10 cellular contexts compared by ENCODE assay signal in genomic region chr2:178423746-178424145, GRCh38. TPM values are rescaled to one million over a fixed set of nuclear protein-coding genes. Genes with fewer than 3 reads are reported as not detected.
DNase-seq lines count a peak whose midpoint lies in the region; ATAC-seq, FAIRE-seq and TF ChIP-seq lines count a peak whose summit lies in the region.
"Not testable (repeated sequence)": the region's sequence is repeated elsewhere in the genome, so short reads cannot be mapped to it uniquely, and the experiment has no call there.
"Had no signal": no experiment of that assay in that cellular context is flagged by ENCODE, and none has a peak within 500 bp of the region (broad histone marks: within the 10 kb centered on the region; RNA-seq: fewer than 3 reads in every experiment).

No MANE protein-coding gene starts in this region.

- FAIRE-seq in D721Med (lab: Jason Lieb, UNC): peak; percentile 51
- peak; percentile 65 for FAIRE-seq in GM12892 (lab: Jason Lieb, UNC)
- not testable (repeated sequence) for FAIRE-seq in bronchial epithelial cell (lab: Jason Lieb, UNC)

- not testable (repeated sequence) for H3K27me3 Mint-ChIP-seq in activated T-helper 1 cell treated with anti-CD3 and anti-CD28 coated beads, Interleukin-12 subunit alpha, Interleukin-12 subunit beta, Interleukin-2, Interleukin-4 antibody, amounts not matched to agents 30 ng/mL and 10 ng/mL and 1 ng/mL, durations not matched to agents 14 hours and 24 hours and 36 hours (ENCODE audit: insufficient read depth); stimulated activated naive B cell treated with anti-CD40 and anti-IgM and Interleukin-4, amounts not matched to agents 10 μg/mL and 1 μg/mL and 100 μg/mL, for 72 hours

- peak; percentile 42 for ATAC-seq in foreskin keratinocyte
- not testable (repeated sequence) for ATAC-seq in stimulated activated naive B cell treated with anti-CD40 and anti-IgM and Interleukin-4, amounts not matched to agents 10 μg/mL and 1 μg/mL and 100 μg/mL, for 72 hours (replicated peaks)

- not testable (repeated sequence) for TF ChIP-seq CTCF in D721Med (IDR thresholded peaks at IDR 0.05; ENCODE audit: insufficient read depth, missing control alignments); bronchial epithelial cell (IDR thresholded peaks at IDR 0.05; ENCODE audit: insufficient read depth, low read length, severe bottlenecking); epithelial cell of esophagus (IDR thresholded peaks at IDR 0.05; ENCODE audit: insufficient read depth, low read depth, low read length, missing control alignments); foreskin keratinocyte (conservative IDR thresholded peaks at IDR 0.05)

- peaks cover 20% of the 10 kb centered on the region for H3K9me3 Mint-ChIP-seq in activated T-helper 1 cell treated with anti-CD3 and anti-CD28 coated beads, Interleukin-12 subunit alpha, Interleukin-12 subunit beta, Interleukin-2, Interleukin-4 antibody, amounts not matched to agents 30 ng/mL and 10 ng/mL and 1 ng/mL, durations not matched to agents 14 hours and 24 hours and 36 hours
- peaks cover 10 to 20% of the 10 kb centered on the region in 2 donors for H3K9me3 Mint-ChIP-seq in stimulated activated naive B cell treated with anti-CD40 and anti-IgM and Interleukin-4, amounts not matched to agents 10 μg/mL and 1 μg/mL and 100 μg/mL, for 72 hours

- not testable (repeated sequence) for H3K27me3 ChIP-seq in bronchial epithelial cell (ENCODE audit: control insufficient read depth, insufficient read depth, low read length); foreskin keratinocyte

- H3K27ac Mint-ChIP-seq in activated T-helper 1 cell treated with anti-CD3 and anti-CD28 coated beads, Interleukin-12 subunit alpha, Interleukin-12 subunit beta, Interleukin-2, Interleukin-4 antibody, amounts not matched to agents 30 ng/mL and 10 ng/mL and 1 ng/mL, durations not matched to agents 14 hours and 24 hours and 36 hours: peak overlapping the region; percentile 3
- H3K27ac Mint-ChIP-seq in stimulated activated naive B cell treated with anti-CD40 and anti-IgM and Interleukin-4, amounts not matched to agents 10 μg/mL and 1 μg/mL and 100 μg/mL, for 72 hours: peak overlapping the region; percentile 20

- not testable (repeated sequence) for H3K27ac ChIP-seq in foreskin keratinocyte

- peaks cover 43% of the 10 kb centered on the region for H3K36me3 Mint-ChIP-seq in activated T-helper 1 cell treated with anti-CD3 and anti-CD28 coated beads, Interleukin-12 subunit alpha, Interleukin-12 subunit beta, Interleukin-2, Interleukin-4 antibody, amounts not matched to agents 30 ng/mL and 10 ng/mL and 1 ng/mL, durations not matched to agents 14 hours and 24 hours and 36 hours (ENCODE audit: low read depth)
- H3K36me3 Mint-ChIP-seq in stimulated activated naive B cell treated with anti-CD40 and anti-IgM and Interleukin-4, amounts not matched to agents 10 μg/mL and 1 μg/mL and 100 μg/mL, for 72 hours: peaks cover 42 to 55% of the 10 kb centered on the region in 2 donors

- H3K4me3 Mint-ChIP-seq in activated T-helper 1 cell treated with anti-CD3 and anti-CD28 coated beads, Interleukin-12 subunit alpha, Interleukin-12 subunit beta, Interleukin-2, Interleukin-4 antibody, amounts not matched to agents 30 ng/mL and 10 ng/mL and 1 ng/mL, durations not matched to agents 14 hours and 24 hours and 36 hours; stimulated activated naive B cell treated with anti-CD40 and anti-IgM and Interleukin-4, amounts not matched to agents 10 μg/mL and 1 μg/mL and 100 μg/mL, for 72 hours: not testable (repeated sequence)

- not testable (repeated sequence) for H3K4me3 ChIP-seq in bronchial epithelial cell (ENCODE audit: low read depth, low read length); epithelial cell of esophagus (ENCODE audit: low read length)

- not testable (repeated sequence) for H3K4me1 Mint-ChIP-seq in activated T-helper 1 cell treated with anti-CD3 and anti-CD28 coated beads, Interleukin-12 subunit alpha, Interleukin-12 subunit beta, Interleukin-2, Interleukin-4 antibody, amounts not matched to agents 30 ng/mL and 10 ng/mL and 1 ng/mL, durations not matched to agents 14 hours and 24 hours and 36 hours (ENCODE audit: low read depth); stimulated activated naive B cell treated with anti-CD40 and anti-IgM and Interleukin-4, amounts not matched to agents 10 μg/mL and 1 μg/mL and 100 μg/mL, for 72 hours

- intact Hi-C loops in activated T-helper 1 cell treated with anti-CD3 and anti-CD28 coated beads, Interleukin-12 subunit alpha, Interleukin-12 subunit beta, Interleukin-2, Interleukin-4 antibody, amounts not matched to agents 30 ng/mL and 10 ng/mL and 1 ng/mL, durations not matched to agents 14 hours and 24 hours and 36 hours (cut with micrococcal nuclease): not testable (repeated sequence)

- TF ChIP-seq POLR2A in GM12892 (IDR thresholded peaks at IDR 0.05; ENCODE audit: low read depth, low read length): not testable (repeated sequence)

- H3K4me1 ChIP-seq in foreskin keratinocyte: peaks cover 12% of the 10 kb centered on the region

- H3K36me3 ChIP-seq in bronchial epithelial cell (ENCODE audit: control insufficient read depth, insufficient read depth, low read length): not testable (repeated sequence)

- not testable (repeated sequence) for DNase-seq in D721Med (ENCODE audit: insufficient read length, low spot score); GM12892 (ENCODE audit: insufficient read length); activated T-helper 1 cell treated with anti-CD3 and anti-CD28 coated beads, Interleukin-12 subunit alpha, Interleukin-12 subunit beta, Interleukin-2, Interleukin-4 antibody, amounts not matched to agents 30 ng/mL and 10 ng/mL and 1 ng/mL, durations not matched to agents 14 hours and 24 hours and 36 hours (ENCODE audit: low spot score); stimulated activated naive B cell treated with anti-CD40 and anti-IgM and Interleukin-4, amounts not matched to agents 10 μg/mL and 1 μg/mL and 100 μg/mL, for 72 hours
- DNase-seq in bronchial epithelial cell (ENCODE audit: low read depth) (peak; percentile 47), epithelial cell of esophagus (ENCODE audit: low read depth) (peak; percentile 61), foreskin keratinocyte (peak in 1 of 2 donors; percentile 75)

RNA-seq across cellular contexts. Expression of gene PRKRA, which starts 27.2 kb away (rescaled TPM):
- polyA plus RNA-seq in GM12892 (2012; ENCODE audit: missing spikeins): 58.2 TPM
- total RNA-seq in activated T-helper 1 cell treated with anti-CD3 and anti-CD28 coated beads, Interleukin-12 subunit alpha, Interleukin-12 subunit beta, Interleukin-2, Interleukin-4 antibody, amounts not matched to agents 30 ng/mL and 10 ng/mL and 1 ng/mL, durations not matched to agents 14 hours and 24 hours and 36 hours: 45.1 and 50.5 TPM in 2 replicates
- total RNA-seq in bronchial epithelial cell (42.6 and 45.5 TPM in 2 replicates), foreskin keratinocyte (32.0 and 33.6 TPM in 2 replicates)
- 20.7 and 23.8 TPM in 2 replicates for polyA plus RNA-seq in foreskin keratinocyte

RNA-seq across cellular contexts. Expression of gene PJVK, which starts 27.4 kb away (rescaled TPM):
- 3.7 TPM for polyA plus RNA-seq in GM12892 (2012; ENCODE audit: missing spikeins)
- total RNA-seq in activated T-helper 1 cell treated with anti-CD3 and anti-CD28 coated beads, Interleukin-12 subunit alpha, Interleukin-12 subunit beta, Interleukin-2, Interleukin-4 antibody, amounts not matched to agents 30 ng/mL and 10 ng/mL and 1 ng/mL, durations not matched to agents 14 hours and 24 hours and 36 hours: 1.1 and 2.5 TPM in 2 replicates
- total RNA-seq in bronchial epithelial cell (1.2 and 2.4 TPM in 2 replicates), foreskin keratinocyte (0.81 and 2.0 TPM in 2 replicates)
- 0.75 and 1.3 TPM in 2 replicates for polyA plus RNA-seq in foreskin keratinocyte
- total RNA-seq: Daoy had no signal
- polyA plus RNA-seq: CD14-positive monocyte; CD8-positive, alpha-beta memory T cell had no signal

RNA-seq across cellular contexts. Expression of gene FKBP7, which starts 54.7 kb away (rescaled TPM):
- 7.2 TPM for polyA plus RNA-seq in GM12892 (2012; ENCODE audit: missing spikeins)
- total RNA-seq in activated T-helper 1 cell treated with anti-CD3 and anti-CD28 coated beads, Interleukin-12 subunit alpha, Interleukin-12 subunit beta, Interleukin-2, Interleukin-4 antibody, amounts not matched to agents 30 ng/mL and 10 ng/mL and 1 ng/mL, durations not matched to agents 14 hours and 24 hours and 36 hours: 2.9 and 4.5 TPM in 2 replicates
- 0.64 and 1.3 TPM in 2 replicates for total RNA-seq in bronchial epithelial cell
- total RNA-seq in foreskin keratinocyte: 1.8 and 2.4 TPM in 2 replicates
- polyA plus RNA-seq in foreskin keratinocyte: 2.2 TPM in 2 replicates

RNA-seq across cellular contexts. Expression of gene PLEKHA3, which starts 56.5 kb away (rescaled TPM):
- 8.4 TPM for polyA plus RNA-seq in GM12892 (2012; ENCODE audit: missing spikeins)
- 31.6 and 35.8 TPM in 2 replicates for total RNA-seq in activated T-helper 1 cell treated with anti-CD3 and anti-CD28 coated beads, Interleukin-12 subunit alpha, Interleukin-12 subunit beta, Interleukin-2, Interleukin-4 antibody, amounts not matched to agents 30 ng/mL and 10 ng/mL and 1 ng/mL, durations not matched to agents 14 hours and 24 hours and 36 hours
- total RNA-seq in bronchial epithelial cell (4.7 and 5.5 TPM in 2 replicates), foreskin keratinocyte (8.2 and 10.5 TPM in 2 replicates)
- polyA plus RNA-seq in foreskin keratinocyte: 3.2 and 3.7 TPM in 2 replicates
